Comparison of ENCODE assay signal across 19 cellular contexts in the genomic region with DNA sequence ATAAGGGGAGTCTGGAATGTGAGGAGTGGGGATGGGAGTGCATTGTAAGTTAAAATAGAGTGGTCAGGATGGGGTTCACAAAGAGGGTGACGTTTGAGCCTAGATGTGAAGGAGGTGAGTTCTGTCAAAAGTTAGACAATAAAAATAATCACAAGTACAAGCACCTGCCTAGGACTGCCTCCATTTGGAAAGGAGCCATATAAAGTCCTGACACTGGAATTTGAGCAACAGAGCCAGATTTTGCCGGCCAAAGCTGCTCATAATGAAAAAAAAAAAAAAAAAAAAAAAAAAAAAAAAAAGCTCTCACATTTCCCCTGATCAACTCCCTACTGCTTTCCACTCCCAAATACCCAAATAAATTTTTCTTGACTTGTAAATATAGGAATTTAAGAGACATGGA. TPM values are rescaled to one million over a fixed set of nuclear protein-coding genes. Genes with fewer than 3 reads are reported as not detected.
DNase-seq lines count a peak whose midpoint lies in the region; ATAC-seq, FAIRE-seq and TF ChIP-seq lines count a peak whose summit lies in the region.
"Had no signal": no experiment of that assay in that cellular context is flagged by ENCODE, and none has a peak within 500 bp of the region (broad histone marks: within the 10 kb centered on the region; RNA-seq: fewer than 3 reads in every experiment).

No MANE protein-coding gene starts in this region.

- intact Hi-C loops in body of pancreas (cut with DNase I) = no loop called here
- intact Hi-C loops in right cardiac atrium (cut with DNase I) = no loop called here
- intact Hi-C loops in prostate gland (cut with DNase I) = no loop called here

- FAIRE-seq in D721Med (lab: Jason Lieb, UNC) = peak; percentile 16
- FAIRE-seq: frontal cortex had no signal

- 17 to 34% methylated on average over 2 of the region's 2 CpGs for WGBS in body of pancreas, 2 donors
- 24% methylated on average over 2 of the region's 2 CpGs for WGBS in right cardiac atrium
- WGBS in prostate gland = 23% methylated on average over 2 of the region's 2 CpGs

- no peaks in the 10 kb centered on the region for H4K20me1 ChIP-seq in MM.1S (ENCODE audit: insufficient read depth, low read length)

- no peaks in the 10 kb centered on the region for H3K36me3 ChIP-seq in body of pancreas (replicated peaks in 1 of 2; ENCODE audit: insufficient read depth in 1 of 2, low read depth in 2 of 2)
- no peaks in the 10 kb centered on the region for H3K36me3 ChIP-seq in prostate gland
- no peaks in the 10 kb centered on the region for H3K36me3 ChIP-seq in MM.1S (replicated peaks; ENCODE audit: insufficient read depth, low read length)
- H3K36me3 ChIP-seq: stomach had no signal

- no peak overlapping the region for H3K4me2 ChIP-seq in MM.1S (ENCODE audit: low read depth, low read length)

- H3K9me3 ChIP-seq in body of pancreas (no peaks in the 10 kb centered on the region), right cardiac atrium (ENCODE audit: control insufficient read depth, low read length) (no peaks in the 10 kb centered on the region), prostate gland (no peaks in the 10 kb centered on the region), MM.1S (replicated peaks; ENCODE audit: insufficient read depth, low read length) (no peaks in the 10 kb centered on the region)
- H3K9me3 ChIP-seq: stomach had no signal

- H3K9me2 ChIP-seq in MM.1S (replicated peaks; ENCODE audit: insufficient read depth, low read length) = no peaks in the 10 kb centered on the region

- no peak for DNase-seq in D721Med (ENCODE audit: insufficient read length, low spot score)
- peak in 3 of 4 donors; percentile 17 to 29 (median 29) for DNase-seq in body of pancreas
- DNase-seq in right cardiac atrium = peak in 1 of 3 donors; percentile 40
- DNase-seq in prostate gland (ENCODE audit: low spot score) = peak; percentile 34
- DNase-seq in NOMO-1 treated with DMSO at 0.1 percent for 48 hours (lab: John Stamatoyannopoulos, UW; ENCODE audit: unreplicated experiment) = no peak
- DNase-seq in COLO668 (lab: John Stamatoyannopoulos, UW; ENCODE audit: unreplicated experiment) = no peak
- DNase-seq in NCI-H748 (lab: John Stamatoyannopoulos, UW; ENCODE audit: unreplicated experiment) = no peak
- DNase-seq in MM.1S = no peak
- DNase-seq: activated CD8-positive, alpha-beta T cell treated with anti-CD3 and anti-CD28 coated beads for 36 hours; activated naive CD8-positive, alpha-beta T cell treated with anti-CD3 and anti-CD28 coated beads for 36 hours; CD8-positive, alpha-beta memory T cell; mesenchymal stem cell; NCI-H1436 treated with DMSO at 0.1 percent for 48 hours; retina; SIG-M5; stomach had no signal

- ATAC-seq in body of pancreas (peak; percentile 36), right cardiac atrium (no peak)
- ATAC-seq: activated CD8-positive, alpha-beta T cell treated with anti-CD3 and anti-CD28 coated beads for 36 hours; HCT116 had no signal

- H3K9ac ChIP-seq in MM.1S (ENCODE audit: low read length) = no peak overlapping the region

- H3K4me3 ChIP-seq in body of pancreas (no peak overlapping the region), right cardiac atrium (ENCODE audit: low read length) (peak overlapping the region; percentile 33), prostate gland (no peak overlapping the region), MM.1S (ENCODE audit: low read length) (no peak overlapping the region)
- H3K4me3 ChIP-seq: stomach had no signal

- no peaks in the 10 kb centered on the region for H3F3A ChIP-seq in MM.1S (ENCODE audit: insufficient read depth, low read length)

- H3K4me1 ChIP-seq in body of pancreas (peaks cover 33% of the 10 kb centered on the region), right cardiac atrium (ENCODE audit: control insufficient read depth, insufficient read depth, low read length) (peaks cover 5% of the 10 kb centered on the region), prostate gland (replicated peaks) (no peaks in the 10 kb centered on the region), MM.1S (ENCODE audit: low read length) (no peaks in the 10 kb centered on the region)

- TF ChIP-seq CTCF in D721Med (IDR thresholded peaks at IDR 0.05; ENCODE audit: insufficient read depth, missing control alignments) (no peak), body of pancreas (IDR thresholded peaks at IDR 0.05) (no peak), prostate gland (IDR thresholded peaks at IDR 0.05) (no peak), MM.1S (IDR thresholded peaks at IDR 0.05; ENCODE audit: low read length) (no peak)

- no peak overlapping the region for H2AFZ ChIP-seq in MM.1S (ENCODE audit: low read length)

- no peaks in the 10 kb centered on the region for H3K79me2 ChIP-seq in MM.1S (ENCODE audit: low read length)

- TF ChIP-seq POLR2A in body of pancreas (IDR thresholded peaks at IDR 0.05) = no peak
- no peak for TF ChIP-seq POLR2A in prostate gland (IDR thresholded peaks at IDR 0.05)

- H3K27me3 ChIP-seq in body of pancreas = no peaks in the 10 kb centered on the region
- H3K27me3 ChIP-seq in right cardiac atrium (ENCODE audit: control insufficient read depth, insufficient read depth) = no peaks in the 10 kb centered on the region
- no peaks in the 10 kb centered on the region for H3K27me3 ChIP-seq in prostate gland (replicated peaks; ENCODE audit: insufficient read depth)
- no peaks in the 10 kb centered on the region for H3K27me3 ChIP-seq in MM.1S (replicated peaks; ENCODE audit: insufficient read depth, low read length)
- H3K27me3 ChIP-seq: stomach had no signal

- peak overlapping the region in 3 of 4 donors; percentile 37 to 65 (median 40) for H3K27ac ChIP-seq in body of pancreas
- H3K27ac ChIP-seq in right cardiac atrium (ENCODE audit: low read length) = peak overlapping the region; percentile 32
- peak overlapping the region; percentile 52 to 59 for H3K27ac ChIP-seq in prostate gland
- no peak overlapping the region for H3K27ac ChIP-seq in MM.1S (ENCODE audit: low read length)
- H3K27ac ChIP-seq: stomach, VCaP had no signal

RNA-seq across cellular contexts. Expression of a gene that starts 4.1 kb away (rescaled TPM):
- total RNA-seq in body of pancreas (10 to 100 TPM in 1 of 2 donors, 1 to 10 TPM in 1; 8.0 to 13.5 TPM), right cardiac atrium (10 to 100 TPM; 71.9 to 79.6 (median 75.5) TPM), prostate gland (10 to 100 TPM; 17.8 to 18.2 TPM)
- 74.6 TPM for polyA plus RNA-seq in right cardiac atrium
- total RNA-seq: activated CD8-positive, alpha-beta T cell treated with anti-CD3 and anti-CD28 coated beads for 36 hours; activated naive CD8-positive, alpha-beta T cell treated with anti-CD3 and anti-CD28 coated beads for 36 hours; CD8-positive, alpha-beta memory T cell had no signal
- polyA plus RNA-seq: CD8-positive, alpha-beta memory T cell had no signal

Comparison
In these comparisons a context has a peak if more than half of its experiments do, and no peak if none do; other contexts are left out.
1. DNase-seq: peak in body of pancreas (3 of 4) and prostate gland (single experiment); none in D721Med (single experiment), NOMO-1 treated with DMSO at 0.1 percent for 48 hours (single experiment), COLO668 (single experiment), NCI-H748 (single experiment) and MM.1S (single experiment).